ENCODE assay signal across 13 cellular contexts in genomic region chr16:254461-254860, GRCh38. TPM values are rescaled to one million over a fixed set of nuclear protein-coding genes. Genes with fewer than 3 reads are reported as not detected.
DNase-seq lines count a peak whose midpoint lies in the region; ATAC-seq and TF ChIP-seq lines count a peak whose summit lies in the region.
"Had no signal": no experiment of that assay in that cellular context is flagged by ENCODE, and none has a peak within 500 bp of the region (broad histone marks: within the 10 kb centered on the region; RNA-seq: fewer than 3 reads in every experiment).

No MANE protein-coding gene starts in this region.

- H3K4me2 ChIP-seq in osteoblast (ENCODE audit: insufficient read depth, low read length): no peak overlapping the region

- H3K27me3 ChIP-seq in right cardiac atrium (ENCODE audit: control insufficient read depth, insufficient read depth) (no peaks in the 10 kb centered on the region), osteoblast (ENCODE audit: insufficient read depth, low read length) (no peaks in the 10 kb centered on the region)
- H3K27me3 ChIP-seq: BE2C had no signal

- no peaks in the 10 kb centered on the region for H4K20me1 ChIP-seq in osteoblast (ENCODE audit: insufficient read depth, low read length)

- intact Hi-C loops in activated CD4-positive, alpha-beta T cell treated with anti-CD3 and anti-CD28 coated beads, Interleukin-2, amount 10 ng/mL, durations not matched to agents 24 days and 14 days (cut with micrococcal nuclease): no loop called here
- intact Hi-C loops in right cardiac atrium (cut with DNase I) (no loop called here), left ventricle myocardium superior (cut with micrococcal nuclease) (no loop called here)

- no peaks in the 10 kb centered on the region for H3K27me3 Mint-ChIP-seq in activated CD4-positive, alpha-beta T cell treated with anti-CD3 and anti-CD28 coated beads, Interleukin-2, amount 10 ng/mL, durations not matched to agents 24 days and 14 days

- H3K27ac ChIP-seq in right cardiac atrium (ENCODE audit: low read length): no peak overlapping the region
- no peak overlapping the region for H3K27ac ChIP-seq in osteoblast (ENCODE audit: low read depth, low read length)

- peak overlapping the region; percentile 50 for H3K4me3 Mint-ChIP-seq in activated CD4-positive, alpha-beta T cell treated with anti-CD3 and anti-CD28 coated beads, Interleukin-2, amount 10 ng/mL, durations not matched to agents 24 days and 14 days
- H3K4me3 Mint-ChIP-seq: H9 had no signal

- H3K9me3 ChIP-seq in right cardiac atrium (ENCODE audit: control insufficient read depth, low read length): no peaks in the 10 kb centered on the region
- no peaks in the 10 kb centered on the region for H3K9me3 ChIP-seq in osteoblast (ENCODE audit: low read depth, low read length)
- H3K9me3 ChIP-seq: BE2C had no signal

- no peak for TF ChIP-seq CTCF in osteoblast (IDR thresholded peaks at IDR 0.05; ENCODE audit: extremely low read depth, low read depth, low read length)

- no peaks in the 10 kb centered on the region for H3K79me2 ChIP-seq in osteoblast (ENCODE audit: insufficient read depth, low read length)

- H3K4me1 ChIP-seq in right cardiac atrium (ENCODE audit: control insufficient read depth, insufficient read depth, low read length) (peaks cover 2% of the 10 kb centered on the region), osteoblast (ENCODE audit: insufficient read depth, low read length) (no peaks in the 10 kb centered on the region)

- peaks cover 13% of the 10 kb centered on the region for H3K36me3 Mint-ChIP-seq in activated CD4-positive, alpha-beta T cell treated with anti-CD3 and anti-CD28 coated beads, Interleukin-2, amount 10 ng/mL, durations not matched to agents 24 days and 14 days (ENCODE audit: low read depth)

- peaks cover 21% of the 10 kb centered on the region for H3K36me3 ChIP-seq in osteoblast (ENCODE audit: insufficient read depth, low read length)

- 97% methylated on average over 25 of the region's 25 CpGs for WGBS in right cardiac atrium

- no peak for DNase-seq in activated CD4-positive, alpha-beta T cell treated with anti-CD3 and anti-CD28 coated beads, Interleukin-2, amount 10 ng/mL, durations not matched to agents 24 days and 14 days
- DNase-seq in activated CD4-positive, alpha-beta T cell treated with anti-CD3 and anti-CD28 coated beads for 48 hours: no peak
- DNase-seq in right cardiac atrium (peak in 2 of 3 donors; percentile 46 to 51), left ventricle myocardium superior (no peak), osteoblast (ENCODE audit: insufficient read length, low spot score, missing footprints) (peak; percentile 36), T-helper 9 cell (no peak)
- DNase-seq: BE2C, DMS53, GF-D8, GOT3, H9 had no signal

- no peaks in the 10 kb centered on the region for H3K9me3 Mint-ChIP-seq in activated CD4-positive, alpha-beta T cell treated with anti-CD3 and anti-CD28 coated beads, Interleukin-2, amount 10 ng/mL, durations not matched to agents 24 days and 14 days
- H3K9me3 Mint-ChIP-seq: H9 had no signal

- no peak overlapping the region for H3K27ac Mint-ChIP-seq in activated CD4-positive, alpha-beta T cell treated with anti-CD3 and anti-CD28 coated beads, Interleukin-2, amount 10 ng/mL, durations not matched to agents 24 days and 14 days

- no peak overlapping the region for H2AFZ ChIP-seq in osteoblast (ENCODE audit: low read length)

- H3K4me1 Mint-ChIP-seq in activated CD4-positive, alpha-beta T cell treated with anti-CD3 and anti-CD28 coated beads, Interleukin-2, amount 10 ng/mL, durations not matched to agents 24 days and 14 days: peaks cover 23% of the 10 kb centered on the region
- H3K4me1 Mint-ChIP-seq: H9 had no signal

- H3K4me3 ChIP-seq in right cardiac atrium (ENCODE audit: low read length) (no peak overlapping the region), osteoblast (ENCODE audit: insufficient read depth, low read length) (no peak overlapping the region)

- ATAC-seq in right cardiac atrium (no peak), left ventricle myocardium superior (no peak), HG03565 (IDR thresholded peaks at IDR 0.05; ENCODE audit: unreplicated experiment) (no peak)
- ATAC-seq: HepG2 had no signal

RNA-seq across cellular contexts. Expression of gene FAM234A, which starts 19.8 kb away (rescaled TPM):
- total RNA-seq in activated CD4-positive, alpha-beta T cell treated with anti-CD3 and anti-CD28 coated beads, Interleukin-2, amount 10 ng/mL, durations not matched to agents 24 days and 14 days: 17.3 and 18.6 TPM in 2 replicates
- total RNA-seq in right cardiac atrium (100 to 1,000 TPM; 131 to 145 (median 139) TPM), left ventricle myocardium superior (143 TPM), osteoblast (86.0 and 113 TPM in 2 replicates)
- polyA plus RNA-seq in right cardiac atrium: 171 TPM

RNA-seq across cellular contexts. Expression of gene RGS11, which starts 21.3 kb away (rescaled TPM):
- 0.14 TPM in 1 of 2 replicates, not detected in the other for total RNA-seq in activated CD4-positive, alpha-beta T cell treated with anti-CD3 and anti-CD28 coated beads, Interleukin-2, amount 10 ng/mL, durations not matched to agents 24 days and 14 days
- total RNA-seq in right cardiac atrium (10 to 100 TPM; 11.6 to 23.8 (median 17.6) TPM), left ventricle myocardium superior (14.8 TPM), osteoblast (0.36 and 0.59 TPM in 2 replicates)
- 15.5 TPM for polyA plus RNA-seq in right cardiac atrium
- total RNA-seq: HepG2 had no signal

RNA-seq across cellular contexts. Expression of gene LUC7L, which starts 25.2 kb away (rescaled TPM):
- 82.3 and 87.9 TPM in 2 replicates for total RNA-seq in activated CD4-positive, alpha-beta T cell treated with anti-CD3 and anti-CD28 coated beads, Interleukin-2, amount 10 ng/mL, durations not matched to agents 24 days and 14 days
- 10 to 100 TPM; 28.1 to 32.0 (median 30.2) TPM for total RNA-seq in right cardiac atrium
- polyA plus RNA-seq in right cardiac atrium: 32.1 TPM
- total RNA-seq in left ventricle myocardium superior: 25.4 TPM
- 44.8 and 46.0 TPM in 2 replicates for total RNA-seq in osteoblast

RNA-seq across cellular contexts. Expression of gene ARHGDIG, which starts 25.9 kb away (rescaled TPM):
- not detected in 2 replicates for total RNA-seq in activated CD4-positive, alpha-beta T cell treated with anti-CD3 and anti-CD28 coated beads, Interleukin-2, amount 10 ng/mL, durations not matched to agents 24 days and 14 days
- total RNA-seq in right cardiac atrium (10 to 100 TPM in 1 of 4 donors, 1 to 10 TPM in 3; 3.5 to 11.3 (median 4.9) TPM), left ventricle myocardium superior (14.9 TPM), osteoblast (not detected in 2 replicates)
- 7.7 TPM for polyA plus RNA-seq in right cardiac atrium

RNA-seq across cellular contexts. Expression of gene PDIA2, which starts 28.5 kb away (rescaled TPM):
- total RNA-seq in activated CD4-positive, alpha-beta T cell treated with anti-CD3 and anti-CD28 coated beads, Interleukin-2, amount 10 ng/mL, durations not matched to agents 24 days and 14 days: not detected in 2 replicates
- 10 to 100 TPM in 1 of 4 donors, 1 to 10 TPM in 3; 2.1 to 10.0 (median 2.3) TPM for total RNA-seq in right cardiac atrium
- 0.91 TPM for polyA plus RNA-seq in right cardiac atrium
- 2.6 TPM for total RNA-seq in left ventricle myocardium superior
- total RNA-seq in osteoblast: not detected in 2 replicates

Comparison
In these comparisons a context has a peak if more than half of its experiments do, and no peak if none do; other contexts are left out.
1. DNase-seq: peak in right cardiac atrium (2 of 3) and osteoblast (single experiment); none in activated CD4-positive, alpha-beta T cell treated with anti-CD3 and anti-CD28 coated beads, Interleukin-2, amount 10 ng/mL, durations not matched to agents 24 days and 14 days (single experiment), activated CD4-positive, alpha-beta T cell treated with anti-CD3 and anti-CD28 coated beads for 48 hours (single experiment), left ventricle myocardium superior (single experiment) and T-helper 9 cell (single experiment).